Comparison of ENCODE assay signal across 1 cellular context in the genomic region with DNA sequence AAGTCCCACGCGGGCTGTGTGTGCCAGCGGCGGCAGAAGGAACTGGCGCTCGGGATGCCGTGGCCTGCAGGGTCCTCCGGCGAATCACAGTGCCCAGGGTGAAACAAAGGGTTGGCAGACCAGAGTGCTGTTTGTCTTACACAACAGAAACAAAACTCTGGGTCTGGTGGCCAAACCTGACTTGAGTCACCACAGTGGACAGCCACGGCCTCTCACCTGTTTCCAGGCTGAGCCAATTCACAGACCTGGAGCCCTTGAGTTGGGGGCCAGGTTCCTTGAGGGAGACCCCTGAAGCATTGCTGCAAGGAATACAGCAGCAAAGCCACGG.
TF ChIP-seq lines count a peak whose summit lies in the region.

No MANE protein-coding gene starts in this region.

TF ChIP-seq in GM23338, 12 proteins besides CTCF, POLR2A, EP300 and RAD21 (continued from another document):
- TF ChIP-seq ETS1 (IDR thresholded peaks at IDR 0.05): no peak
